In genomic region chr17:41909088-41909487, GRCh38 we compare ENCODE assay signal across 2 cellular contexts.
A peak's percentile ranks its signal among the peaks of the same experiment; 100 is the strongest.
TF ChIP-seq lines count a peak whose summit lies in the region.

No MANE protein-coding gene starts in this region.

TF ChIP-seq in HepG2, 621 proteins besides CTCF, POLR2A, EP300 and RAD21:
- 0 out of 2 replicates have a peak, but pooled peaks have one; percentile 7 for TF ChIP-seq POLR2G (IDR thresholded peaks at IDR 0.05; ENCODE audit: low read depth, low read length)
- 0 out of 2 replicates have a peak, but pooled peaks have one; percentile 8 for TF ChIP-seq ZNF766 (CRISPR knock-in tag; IDR thresholded peaks at IDR 0.05; ENCODE audit: borderline replicate concordance)
- 0 out of 2 replicates have a peak, but pooled peaks have one; percentile 10 for TF ChIP-seq NFKB2 (CRISPR knock-in tag; IDR thresholded peaks at IDR 0.05; ENCODE audit: borderline replicate concordance)
- 0 out of 2 replicates have a peak, but pooled peaks have one; percentile 58 for TF ChIP-seq ZNF572 (CRISPR knock-in tag; IDR thresholded peaks at IDR 0.05)
- no peak for TF ChIP-seq STAG1 (CRISPR knock-in tag; IDR thresholded peaks at IDR 0.05)
- TF ChIP-seq SMYD3 (CRISPR knock-in tag; IDR thresholded peaks at IDR 0.05): no peak
- peak; percentile 5; the same call in 1 of the 2 replicates for TF ChIP-seq AKAP8 (CRISPR knock-in tag; IDR thresholded peaks at IDR 0.05)
- TF ChIP-seq SRSF1 (optimal IDR thresholded peaks at IDR 0.05; ENCODE audit: low read depth, low read length): peak; percentile 31
- TF ChIP-seq AGO2 (optimal IDR thresholded peaks at IDR 0.05; ENCODE audit: low read depth, low read length): peak; percentile 37
- TF ChIP-seq RBM22 (optimal IDR thresholded peaks at IDR 0.05; ENCODE audit: low read length): peak; percentile 75

TF ChIP-seq in endothelial cell of umbilical vein, 7 proteins besides CTCF, POLR2A, EP300 and RAD21:
- TF ChIP-seq MAX (IDR thresholded peaks at IDR 0.05; ENCODE audit: insufficient read depth, insufficient read length) (no peak), POLR2AphosphoS5 (IDR thresholded peaks at IDR 0.05; ENCODE audit: insufficient read depth, low read depth, low read length) (peak; percentile 11)
